Comparison of ENCODE assay signal across 25 cellular contexts in the genomic region with DNA sequence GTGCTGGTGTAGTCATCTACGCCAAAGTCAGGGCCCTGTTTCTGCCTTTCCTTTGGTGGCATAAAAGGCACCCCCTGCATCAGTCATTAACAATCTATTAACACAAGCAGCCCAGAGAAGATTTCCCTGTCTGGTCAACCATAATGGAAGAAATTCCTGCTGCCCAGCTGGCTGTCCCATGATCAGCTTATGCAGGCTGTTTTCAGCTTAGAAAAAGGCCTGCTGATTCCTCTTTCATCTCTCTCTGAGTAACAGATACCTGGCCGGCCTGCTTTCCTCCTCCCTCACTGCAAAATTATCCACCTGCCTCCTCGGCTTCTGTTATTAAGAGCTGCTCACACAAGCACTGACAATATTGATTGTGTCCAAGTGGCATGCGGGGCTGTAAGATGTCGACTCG.
"Had no signal": no experiment of that assay in that cellular context is flagged by ENCODE, and none has a peak within 500 bp of the region (broad histone marks: within the 10 kb centered on the region; RNA-seq: fewer than 3 reads in every experiment).

No MANE protein-coding gene starts in this region.

- H3K9me3 Mint-ChIP-seq: natural killer cell treated with Interleukin-12 subunit alpha and Interleukin-12 subunit beta and Interleukin-15 and Interleukin-18, amount 100 ng/mL, for 72 hours had no signal

- ATAC-seq: gastroesophageal sphincter; left cardiac atrium; left ventricle myocardium superior; natural killer cell treated with Interleukin-12 subunit alpha and Interleukin-12 subunit beta and Interleukin-15 and Interleukin-18, amount 100 ng/mL, for 72 hours; psoas muscle had no signal

- H3K4me3 ChIP-seq: colonic mucosa, esophagus squamous epithelium, gastroesophageal sphincter, lung, psoas muscle, right atrium auricular region, stomach, thoracic aorta, uterus had no signal

- DNase-seq: colonic mucosa; effector memory CD4-positive, alpha-beta T cell; esophagus squamous epithelium; foreskin fibroblast; glutamatergic neuron; islet precursor cell; left cardiac atrium; left ventricle myocardium superior; mesenchymal stem cell; midbrain; psoas muscle; small intestine; stimulated activated CD4-positive, alpha-beta T cell treated with anti-CD3 and anti-CD28 coated beads, Interleukin-12 subunit alpha, Interleukin-12 subunit beta, amount 100 ng/mL, for 4 hours; stimulated activated naive CD4-positive, alpha-beta T cell; stomach; substantia nigra; trophoblast cell; uterus had no signal

- FAIRE-seq: small intestine had no signal

- H3K9me3 ChIP-seq: colonic mucosa, esophagus squamous epithelium, gastroesophageal sphincter, neutrophil, psoas muscle, right atrium auricular region, thoracic aorta, uterus had no signal

- H3K4me3 Mint-ChIP-seq: natural killer cell treated with Interleukin-12 subunit alpha and Interleukin-12 subunit beta and Interleukin-15 and Interleukin-18, amount 100 ng/mL, for 72 hours had no signal

- H3K27me3 ChIP-seq: colonic mucosa, right atrium auricular region, stomach, uterus had no signal

- H3K36me3 ChIP-seq: colonic mucosa, esophagus squamous epithelium, gastroesophageal sphincter, neutrophil, right atrium auricular region, stomach, thoracic aorta, uterus had no signal

- H3K27ac Mint-ChIP-seq: natural killer cell treated with Interleukin-12 subunit alpha and Interleukin-12 subunit beta and Interleukin-15 and Interleukin-18, amount 100 ng/mL, for 72 hours had no signal

- H3K27ac ChIP-seq: colonic mucosa, epithelial cell of prostate, esophagus squamous epithelium, gastroesophageal sphincter, neutrophil, psoas muscle, right atrium auricular region, stomach, thoracic aorta, uterus had no signal

- H3K36me3 Mint-ChIP-seq: natural killer cell treated with Interleukin-12 subunit alpha and Interleukin-12 subunit beta and Interleukin-15 and Interleukin-18, amount 100 ng/mL, for 72 hours had no signal

- H3K4me1 ChIP-seq: colonic mucosa, gastroesophageal sphincter, psoas muscle, right atrium auricular region, stomach, uterus had no signal
